In the genomic region with DNA sequence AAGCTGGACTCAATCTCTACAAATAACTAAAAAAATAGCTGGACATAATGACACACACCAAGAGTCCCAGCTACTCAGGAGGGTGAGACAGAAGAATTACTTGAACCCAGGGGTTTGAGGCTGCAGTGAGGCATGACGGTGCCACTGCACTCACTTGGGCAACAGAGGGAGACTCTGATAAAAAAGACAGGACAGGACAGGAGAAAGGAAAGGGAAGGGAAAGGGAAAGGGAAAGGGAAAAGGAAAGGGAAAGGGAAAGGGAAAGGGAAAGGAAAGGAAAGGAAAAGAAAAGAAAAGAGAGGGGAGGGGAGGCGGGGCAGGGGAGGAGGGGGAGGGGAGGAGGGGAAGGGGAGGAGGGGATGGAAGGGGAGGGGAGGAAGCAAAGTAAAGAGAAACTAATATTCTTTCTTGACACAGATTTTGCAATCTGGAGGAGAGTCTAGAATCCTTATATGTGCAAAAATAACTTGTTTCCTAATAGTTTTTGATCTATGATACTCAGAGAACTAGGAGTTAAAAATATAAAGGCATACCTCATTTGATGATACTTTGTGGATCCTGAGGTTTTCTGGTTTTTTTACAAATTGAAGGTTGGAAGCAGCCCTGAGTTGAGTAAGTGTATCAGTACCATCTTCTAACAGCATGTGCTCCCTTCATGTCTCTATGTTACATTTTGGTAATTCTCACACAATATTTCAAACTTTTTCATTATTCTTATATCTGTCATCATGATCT, we compare ENCODE assay signal across 11 cellular contexts. TPM values are rescaled to one million over a fixed set of nuclear protein-coding genes. Genes with fewer than 3 reads are reported as not detected.
DNase-seq lines count a peak whose midpoint lies in the region; ATAC-seq, FAIRE-seq and TF ChIP-seq lines count a peak whose summit lies in the region.
"Had no signal": no experiment of that assay in that cellular context is flagged by ENCODE, and none has a peak within 500 bp of the region (broad histone marks: within the 10 kb centered on the region; RNA-seq: fewer than 3 reads in every experiment).

No MANE protein-coding gene starts in this region.

- no peaks in the 10 kb centered on the region for H3K27me3 Mint-ChIP-seq in activated naive CD4-positive, alpha-beta T cell treated with anti-CD3 and anti-CD28 coated beads, Interleukin-2, amount 50 U/mL, for 24 hours
- no peaks in the 10 kb centered on the region for H3K27me3 Mint-ChIP-seq in astrocyte (ENCODE audit: low read depth, unreplicated experiment)

- TF ChIP-seq POLR2A in esophagus muscularis mucosa (IDR thresholded peaks at IDR 0.05; ENCODE audit: low read depth) (no peak), GM12891 (IDR thresholded peaks at IDR 0.05; ENCODE audit: low read depth, low read length) (no peak)

- no peak overlapping the region for H3K27ac ChIP-seq in astrocyte (ENCODE audit: low read depth, low read length)
- H3K27ac ChIP-seq in esophagus muscularis mucosa (replicated peaks in 1 of 4) = no peak overlapping the region

- peaks cover 38% of the 10 kb centered on the region for H3K36me3 Mint-ChIP-seq in activated naive CD4-positive, alpha-beta T cell treated with anti-CD3 and anti-CD28 coated beads, Interleukin-2, amount 50 U/mL, for 24 hours
- H3K36me3 Mint-ChIP-seq in astrocyte (ENCODE audit: low read depth, unreplicated experiment) = peaks cover 13% of the 10 kb centered on the region

- H3K27me3 ChIP-seq in astrocyte (ENCODE audit: insufficient read depth, low read length) (no peaks in the 10 kb centered on the region), esophagus muscularis mucosa (no peaks in the 10 kb centered on the region)

- H3K4me1 Mint-ChIP-seq in activated naive CD4-positive, alpha-beta T cell treated with anti-CD3 and anti-CD28 coated beads, Interleukin-2, amount 50 U/mL, for 24 hours = peaks cover 71% of the 10 kb centered on the region
- peaks cover 47% of the 10 kb centered on the region for H3K4me1 Mint-ChIP-seq in astrocyte (ENCODE audit: low read depth, unreplicated experiment)

- no peaks in the 10 kb centered on the region for H3K9me3 Mint-ChIP-seq in activated naive CD4-positive, alpha-beta T cell treated with anti-CD3 and anti-CD28 coated beads, Interleukin-2, amount 50 U/mL, for 24 hours
- no peaks in the 10 kb centered on the region for H3K9me3 Mint-ChIP-seq in astrocyte (ENCODE audit: unreplicated experiment)

- H3K79me2 ChIP-seq in astrocyte (ENCODE audit: insufficient read depth, low read length) = peaks cover 98% of the 10 kb centered on the region

- H2AFZ ChIP-seq in astrocyte (ENCODE audit: low read depth, low read length) = no peak overlapping the region

- FAIRE-seq in astrocyte (lab: Jason Lieb, UNC) = no peak
- no peak for FAIRE-seq in GM12891 (lab: Jason Lieb, UNC)

- peak overlapping the region; percentile 94 for H3K27ac Mint-ChIP-seq in activated naive CD4-positive, alpha-beta T cell treated with anti-CD3 and anti-CD28 coated beads, Interleukin-2, amount 50 U/mL, for 24 hours
- peak overlapping the region; percentile 26 for H3K27ac Mint-ChIP-seq in astrocyte (ENCODE audit: unreplicated experiment)

- no peak overlapping the region for H3K4me3 ChIP-seq in astrocyte (ENCODE audit: insufficient read depth, low read depth, low read length)
- H3K4me3 ChIP-seq in esophagus muscularis mucosa = no peak overlapping the region

- no peak for DNase-seq in activated naive CD4-positive, alpha-beta T cell treated with Interleukin-2 at 50 U/mL for 16 hours
- DNase-seq in astrocyte (ENCODE audit: low read depth) (no peak), esophagus muscularis mucosa (ENCODE audit: extremely low spot score) (no peak), NCI-H226 (no peak), GM12891 (ENCODE audit: insufficient read length, low spot score) (no peak)
- DNase-seq: left cardiac atrium, NCI-H82, T1000 had no signal

- ATAC-seq in HG03432 (IDR thresholded peaks at IDR 0.05; ENCODE audit: unreplicated experiment) (peak; percentile 37), HG03439 (IDR thresholded peaks at IDR 0.05; ENCODE audit: unreplicated experiment) (no peak)

- H3K4me3 Mint-ChIP-seq in activated naive CD4-positive, alpha-beta T cell treated with anti-CD3 and anti-CD28 coated beads, Interleukin-2, amount 50 U/mL, for 24 hours = peak overlapping the region; percentile 60
- peak overlapping the region; percentile 5 for H3K4me3 Mint-ChIP-seq in astrocyte (ENCODE audit: unreplicated experiment)

- H3K9ac ChIP-seq in astrocyte (ENCODE audit: low read length) = no peak overlapping the region

- TF ChIP-seq CTCF in astrocyte (IDR thresholded peaks at IDR 0.05; ENCODE audit: insufficient read depth, low read depth, low read length) (no peak), esophagus muscularis mucosa (IDR thresholded peaks at IDR 0.05) (no peak)

- H3K4me1 ChIP-seq in astrocyte (ENCODE audit: insufficient read depth, low read length) = peaks cover 8% of the 10 kb centered on the region
- H3K4me1 ChIP-seq in esophagus muscularis mucosa = peaks cover 31 to 62% (median 56%) of the 10 kb centered on the region in 4 donors

- no peak for TF ChIP-seq EP300 in esophagus muscularis mucosa (IDR thresholded peaks at IDR 0.05)

- H3K9me3 ChIP-seq in astrocyte (ENCODE audit: insufficient read depth, low read depth, low read length) = no peaks in the 10 kb centered on the region
- H3K9me3 ChIP-seq in esophagus muscularis mucosa = no peaks in the 10 kb centered on the region

- intact Hi-C loops in esophagus muscularis mucosa (cut with DNase I) = no loop called here

- peaks cover 93% of the 10 kb centered on the region for H4K20me1 ChIP-seq in astrocyte (ENCODE audit: insufficient read depth, low read length)

- 78% methylated on average over 2 of the region's 2 CpGs for WGBS in esophagus muscularis mucosa

- H3K4me2 ChIP-seq in astrocyte (ENCODE audit: low read length) = no peak overlapping the region

- H3K36me3 ChIP-seq in astrocyte (ENCODE audit: insufficient read depth, low read length) (peaks cover 60% of the 10 kb centered on the region), esophagus muscularis mucosa (peaks cover 0 to 46% (median 17%) of the 10 kb centered on the region in 4 donors)

TF ChIP-seq in GM12891, 5 proteins besides CTCF, POLR2A, EP300 and RAD21:
- TF ChIP-seq SPI1 (IDR thresholded peaks at IDR 0.05; ENCODE audit: low read depth, low read length) (no peak), POLR2AphosphoS5 (IDR thresholded peaks at IDR 0.05; ENCODE audit: low read depth, low read length) (no peak), PAX5 (IDR thresholded peaks at IDR 0.05; ENCODE audit: insufficient read depth, low read length, severe bottlenecking) (no peak), POU2F2 (IDR thresholded peaks at IDR 0.05; ENCODE audit: low read depth, low read length) (no peak), TAF1 (IDR thresholded peaks at IDR 0.05; ENCODE audit: low read depth, low read length) (no peak)
TF ChIP-seq in GM12891: peak in this region for 0.

RNA-seq across cellular contexts. Expression of gene SAR1A, which starts 8.0 kb away (rescaled TPM):
- 228 and 239 TPM in 2 replicates for total RNA-seq in astrocyte
- total RNA-seq in esophagus muscularis mucosa = 10 to 100 TPM; 73.6 to 87.6 (median 80.5) TPM
- 24.1 TPM for polyA plus RNA-seq in GM12891 (2012; ENCODE audit: low read depth, missing spikeins)

RNA-seq across cellular contexts. Expression of gene TYSND1, which starts 15.8 kb away (rescaled TPM):
- total RNA-seq in astrocyte (8.7 and 8.9 TPM in 2 replicates), esophagus muscularis mucosa (10 to 100 TPM in 2 of 4 donors, 1 to 10 TPM in 2; 6.0 to 12.2 (median 9.3) TPM)
- polyA plus RNA-seq in GM12891 (2012; ENCODE audit: low read depth, missing spikeins) = 8.0 TPM

RNA-seq across cellular contexts. Expression of gene AIFM2, which starts 29.7 kb away (rescaled TPM):
- total RNA-seq in astrocyte = 7.1 and 7.5 TPM in 2 replicates
- total RNA-seq in esophagus muscularis mucosa = 10 to 100 TPM; 13.3 to 21.8 (median 17.2) TPM
- 10.8 TPM for polyA plus RNA-seq in GM12891 (2012; ENCODE audit: low read depth, missing spikeins)
